Comparison of ENCODE assay signal across 20 cellular contexts in genomic region chr2:7437122-7437521, GRCh38.
DNase-seq lines count a peak whose midpoint lies in the region; ATAC-seq and TF ChIP-seq lines count a peak whose summit lies in the region.
"Had no signal": no experiment of that assay in that cellular context is flagged by ENCODE, and none has a peak within 500 bp of the region (broad histone marks: within the 10 kb centered on the region; RNA-seq: fewer than 3 reads in every experiment).

No MANE protein-coding gene starts in this region.

- no peak for DNase-seq in activated naive CD4-positive, alpha-beta T cell treated with anti-CD3 and anti-CD28 coated beads, Interleukin-2, amount 50 U/mL, for 16 hours
- DNase-seq in T-helper 2 cell treated with Interferon-gamma antibody and Interleukin-4, amounts not matched to agents 5 μg/mL and 100 μg/mL, for 36 hours (ENCODE audit: low spot score), result peak; percentile 51
- DNase-seq in effector memory CD8-positive, alpha-beta T cell, result no peak
- no peak for DNase-seq in transverse colon
- no peak for DNase-seq in Calu3
- no peak for DNase-seq in SKM-1 (lab: John Stamatoyannopoulos, UW; ENCODE audit: unreplicated experiment)
- DNase-seq: activated gamma-delta T cell, GM23248, head of caudate nucleus, left ventricle myocardium superior, mucosa of descending colon, NCI-H2081 treated with DMSO at 0.1 percent for 48 hours, NCI-H526 treated with DMSO at 0.1 percent for 48 hours, PC-9, SIG-M5, T-helper 17 cell, tibial artery had no signal

- H3K27ac Mint-ChIP-seq in activated naive CD4-positive, alpha-beta T cell treated with anti-CD3 and anti-CD28 coated beads, Interleukin-2, amount 50 U/mL, for 24 hours, result peak overlapping the region; percentile 41
- H3K27ac Mint-ChIP-seq in T-helper 2 cell treated with Interferon-gamma antibody and Interleukin-4, amounts not matched to agents 5 μg/mL and 100 μg/mL, for 36 hours, result peak overlapping the region; percentile 91
- H3K27ac Mint-ChIP-seq in effector memory CD8-positive, alpha-beta T cell, result peak overlapping the region; percentile 89 to 91
- H3K27ac Mint-ChIP-seq in Calu3 (ENCODE audit: unreplicated experiment), result no peak overlapping the region
- H3K27ac Mint-ChIP-seq: T-helper 17 cell had no signal

- peak overlapping the region; percentile 8 to 59 (median 37) for H3K27ac ChIP-seq in transverse colon
- H3K27ac ChIP-seq: GM23248, PC-9, tibial artery, VCaP had no signal

- no peaks in the 10 kb centered on the region for H3K27me3 ChIP-seq in transverse colon
- H3K27me3 ChIP-seq: tibial artery had no signal

- H3K36me3 ChIP-seq in transverse colon, result no peaks in the 10 kb centered on the region
- H3K36me3 ChIP-seq: tibial artery had no signal

- H3K9me3 ChIP-seq in transverse colon, result no peaks in the 10 kb centered on the region
- H3K9me3 ChIP-seq: mucosa of descending colon had no signal

- intact Hi-C loops in transverse colon (cut with DNase I; ENCODE audit: low total_unique reads), result no loop called here
- intact Hi-C loops in Calu3 (cut with micrococcal nuclease; ENCODE audit: unreplicated experiment), result no loop called here

- peaks cover 11% of the 10 kb centered on the region for H3K9me3 Mint-ChIP-seq in activated naive CD4-positive, alpha-beta T cell treated with anti-CD3 and anti-CD28 coated beads, Interleukin-2, amount 50 U/mL, for 24 hours
- H3K9me3 Mint-ChIP-seq in T-helper 2 cell treated with Interferon-gamma antibody and Interleukin-4, amounts not matched to agents 5 μg/mL and 100 μg/mL, for 36 hours, result peaks cover 50% of the 10 kb centered on the region
- peaks cover 0 to 2% of the 10 kb centered on the region in 2 donors for H3K9me3 Mint-ChIP-seq in effector memory CD8-positive, alpha-beta T cell
- peaks cover 7% of the 10 kb centered on the region for H3K9me3 Mint-ChIP-seq in Calu3 (ENCODE audit: low read depth, unreplicated experiment)

- CTCF ChIA-PET in Calu3 (lab: Charles Lee), result no interaction called here

- no peaks in the 10 kb centered on the region for H3K27me3 Mint-ChIP-seq in activated naive CD4-positive, alpha-beta T cell treated with anti-CD3 and anti-CD28 coated beads, Interleukin-2, amount 50 U/mL, for 24 hours
- H3K27me3 Mint-ChIP-seq in T-helper 2 cell treated with Interferon-gamma antibody and Interleukin-4, amounts not matched to agents 5 μg/mL and 100 μg/mL, for 36 hours (ENCODE audit: low read depth), result no peaks in the 10 kb centered on the region
- H3K27me3 Mint-ChIP-seq in effector memory CD8-positive, alpha-beta T cell, result no peaks in the 10 kb centered on the region
- no peaks in the 10 kb centered on the region for H3K27me3 Mint-ChIP-seq in Calu3 (ENCODE audit: unreplicated experiment)
- H3K27me3 Mint-ChIP-seq: T-helper 17 cell had no signal

- no peak for TF ChIP-seq POLR2A in transverse colon (IDR thresholded peaks at IDR 0.05)

- H3K4me1 Mint-ChIP-seq in activated naive CD4-positive, alpha-beta T cell treated with anti-CD3 and anti-CD28 coated beads, Interleukin-2, amount 50 U/mL, for 24 hours, result peaks cover 50% of the 10 kb centered on the region
- peaks cover 70% of the 10 kb centered on the region for H3K4me1 Mint-ChIP-seq in T-helper 2 cell treated with Interferon-gamma antibody and Interleukin-4, amounts not matched to agents 5 μg/mL and 100 μg/mL, for 36 hours (ENCODE audit: low read depth)
- H3K4me1 Mint-ChIP-seq in effector memory CD8-positive, alpha-beta T cell (ENCODE audit: low read depth in 2 of 2), result peaks cover 43 to 65% of the 10 kb centered on the region in 2 donors
- H3K4me1 Mint-ChIP-seq in Calu3 (ENCODE audit: low read depth, unreplicated experiment), result no peaks in the 10 kb centered on the region

- BruUV-seq in Calu3 (replicated peaks; lab: Mats Ljungman, UMichigan), result no TSS peak

- ATAC-seq in effector memory CD8-positive, alpha-beta T cell (replicated peaks), result peak; percentile 63
- ATAC-seq in HG02588 (IDR thresholded peaks at IDR 0.05; ENCODE audit: unreplicated experiment), result no peak
- ATAC-seq: left ventricle myocardium superior, mucosa of descending colon, T-helper 17 cell had no signal

- TF ChIP-seq CTCF in transverse colon (IDR thresholded peaks at IDR 0.05) (no peak), Calu3 (IDR thresholded peaks at IDR 0.05; ENCODE audit: unreplicated experiment) (no peak)

- H3K36me3 Mint-ChIP-seq in activated naive CD4-positive, alpha-beta T cell treated with anti-CD3 and anti-CD28 coated beads, Interleukin-2, amount 50 U/mL, for 24 hours, result peaks cover 4% of the 10 kb centered on the region
- H3K36me3 Mint-ChIP-seq in T-helper 2 cell treated with Interferon-gamma antibody and Interleukin-4, amounts not matched to agents 5 μg/mL and 100 μg/mL, for 36 hours (ENCODE audit: low read depth), result peaks cover 55% of the 10 kb centered on the region
- peaks cover 5% of the 10 kb centered on the region for H3K36me3 Mint-ChIP-seq in effector memory CD8-positive, alpha-beta T cell (ENCODE audit: insufficient read depth)
- H3K36me3 Mint-ChIP-seq in Calu3 (ENCODE audit: insufficient read depth, unreplicated experiment), result no peaks in the 10 kb centered on the region

- H3K4me3 ChIP-seq in transverse colon, result no peak overlapping the region
- H3K4me3 ChIP-seq: GM23248, mucosa of descending colon, PC-9, tibial artery had no signal

- no peak for TF ChIP-seq EP300 in transverse colon (IDR thresholded peaks at IDR 0.05; ENCODE audit: low read depth)

- peaks cover 0 to 7% (median 0%) of the 10 kb centered on the region in 4 donors for H3K4me1 ChIP-seq in transverse colon
- H3K4me1 ChIP-seq: tibial artery had no signal

- peak overlapping the region; percentile 58 for H3K4me3 Mint-ChIP-seq in activated naive CD4-positive, alpha-beta T cell treated with anti-CD3 and anti-CD28 coated beads, Interleukin-2, amount 50 U/mL, for 24 hours
- H3K4me3 Mint-ChIP-seq in T-helper 2 cell treated with Interferon-gamma antibody and Interleukin-4, amounts not matched to agents 5 μg/mL and 100 μg/mL, for 36 hours, result peak overlapping the region; percentile 59
- H3K4me3 Mint-ChIP-seq in effector memory CD8-positive, alpha-beta T cell, result peak overlapping the region; percentile 59
- no peak overlapping the region for H3K4me3 Mint-ChIP-seq in Calu3 (ENCODE audit: low read depth, unreplicated experiment)

- in situ Hi-C loops in transverse colon (cut with MboI; ENCODE audit: low pct_ligation_motif_present in 1 of 4, low pct_unique_long_range_greater_than_20kb in 1 of 4, low sequenced_read_pairs in 3 of 4), result no loop called here
